1 cellular context compared by ENCODE assay signal in genomic region chr12:52243264-52243773, GRCh38.
TF ChIP-seq lines count a peak whose summit lies in the region.

No MANE protein-coding gene starts in this region.

TF ChIP-seq in IMR-90, 13 proteins besides CTCF, POLR2A, EP300 and RAD21:
- TF ChIP-seq SMC3 (IDR thresholded peaks at IDR 0.05; ENCODE audit: low read depth, low read length) (no peak), BHLHE40 (IDR thresholded peaks at IDR 0.05; ENCODE audit: low read depth, low read length) (no peak), NFE2L2 (IDR thresholded peaks at IDR 0.05; ENCODE audit: low read depth, low read length) (no peak), USF2 (IDR thresholded peaks at IDR 0.05; ENCODE audit: low read depth, low read length) (no peak), MXI1 (IDR thresholded peaks at IDR 0.05; ENCODE audit: borderline replicate concordance, low read depth, low read length) (no peak), RFX5 (IDR thresholded peaks at IDR 0.05; ENCODE audit: low read depth, low read length) (no peak), RCOR1 (IDR thresholded peaks at IDR 0.05; ENCODE audit: insufficient replicate concordance, low read length) (no peak), CEBPB (IDR thresholded peaks at IDR 0.05; ENCODE audit: low read depth, low read length) (no peak), MAZ (IDR thresholded peaks at IDR 0.05; ENCODE audit: borderline replicate concordance, low read depth, low read length) (no peak), ELK1 (IDR thresholded peaks at IDR 0.05; ENCODE audit: borderline replicate concordance, low read depth, low read length) (no peak), MAFK (IDR thresholded peaks at IDR 0.05; ENCODE audit: low read depth, low read length) (no peak), CHD1 (IDR thresholded peaks at IDR 0.05; ENCODE audit: low read depth, low read length) (no peak), FOS (IDR thresholded peaks at IDR 0.05; ENCODE audit: low read depth, low read length) (no peak)
